In the genomic region with DNA sequence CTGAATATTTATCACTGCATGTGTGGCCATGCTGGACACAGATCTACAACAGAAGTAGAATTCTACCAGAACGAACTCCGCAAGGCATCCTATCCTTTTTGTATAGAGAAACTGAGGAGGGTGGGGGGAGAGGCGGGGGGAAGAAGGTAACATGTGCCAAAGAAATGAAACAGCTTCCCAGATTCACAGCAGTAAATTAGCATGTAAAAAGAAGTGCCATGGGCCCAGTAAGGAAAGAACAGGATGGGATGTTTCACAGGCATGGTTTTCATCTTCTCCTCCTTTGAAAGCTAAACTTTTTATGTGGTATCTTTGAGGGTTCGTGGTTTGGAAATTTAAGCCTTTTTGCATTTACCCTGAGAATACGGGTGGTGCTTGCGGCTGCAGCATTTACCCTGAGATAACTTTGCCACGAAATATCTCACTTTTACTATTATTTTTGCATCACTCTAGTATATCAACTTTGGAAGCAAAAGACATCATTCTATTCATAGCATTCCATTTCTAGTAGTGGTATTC, we compare ENCODE assay signal across 1 cellular context.
TF ChIP-seq lines count a peak whose summit lies in the region.

No MANE protein-coding gene starts in this region.

TF ChIP-seq in GM23338, 12 proteins besides CTCF, POLR2A, EP300 and RAD21 (continued from another document):
- TF ChIP-seq, protein P1, sequence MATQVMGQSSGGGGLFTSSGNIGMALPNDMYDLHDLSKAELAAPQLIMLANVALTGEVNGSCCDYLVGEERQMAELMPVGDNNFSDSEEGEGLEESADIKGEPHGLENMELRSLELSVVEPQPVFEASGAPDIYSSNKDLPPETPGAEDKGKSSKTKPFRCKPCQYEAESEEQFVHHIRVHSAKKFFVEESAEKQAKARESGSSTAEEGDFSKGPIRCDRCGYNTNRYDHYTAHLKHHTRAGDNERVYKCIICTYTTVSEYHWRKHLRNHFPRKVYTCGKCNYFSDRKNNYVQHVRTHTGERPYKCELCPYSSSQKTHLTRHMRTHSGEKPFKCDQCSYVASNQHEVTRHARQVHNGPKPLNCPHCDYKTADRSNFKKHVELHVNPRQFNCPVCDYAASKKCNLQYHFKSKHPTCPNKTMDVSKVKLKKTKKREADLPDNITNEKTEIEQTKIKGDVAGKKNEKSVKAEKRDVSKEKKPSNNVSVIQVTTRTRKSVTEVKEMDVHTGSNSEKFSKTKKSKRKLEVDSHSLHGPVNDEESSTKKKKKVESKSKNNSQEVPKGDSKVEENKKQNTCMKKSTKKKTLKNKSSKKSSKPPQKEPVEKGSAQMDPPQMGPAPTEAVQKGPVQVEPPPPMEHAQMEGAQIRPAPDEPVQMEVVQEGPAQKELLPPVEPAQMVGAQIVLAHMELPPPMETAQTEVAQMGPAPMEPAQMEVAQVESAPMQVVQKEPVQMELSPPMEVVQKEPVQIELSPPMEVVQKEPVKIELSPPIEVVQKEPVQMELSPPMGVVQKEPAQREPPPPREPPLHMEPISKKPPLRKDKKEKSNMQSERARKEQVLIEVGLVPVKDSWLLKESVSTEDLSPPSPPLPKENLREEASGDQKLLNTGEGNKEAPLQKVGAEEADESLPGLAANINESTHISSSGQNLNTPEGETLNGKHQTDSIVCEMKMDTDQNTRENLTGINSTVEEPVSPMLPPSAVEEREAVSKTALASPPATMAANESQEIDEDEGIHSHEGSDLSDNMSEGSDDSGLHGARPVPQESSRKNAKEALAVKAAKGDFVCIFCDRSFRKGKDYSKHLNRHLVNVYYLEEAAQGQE (IDR thresholded peaks at IDR 0.05; ENCODE audit: unreplicated experiment), result no peak
- no peak for TF ChIP-seq STAT1 (IDR thresholded peaks at IDR 0.05; ENCODE audit: unreplicated experiment)
- TF ChIP-seq EZH2phosphoT487 (IDR thresholded peaks at IDR 0.05; ENCODE audit: unreplicated experiment), result no peak
- TF ChIP-seq CREB1 (CRISPR knock-in tag; IDR thresholded peaks at IDR 0.05; ENCODE audit: low read depth), result no peak
- TF ChIP-seq, protein P2, sequence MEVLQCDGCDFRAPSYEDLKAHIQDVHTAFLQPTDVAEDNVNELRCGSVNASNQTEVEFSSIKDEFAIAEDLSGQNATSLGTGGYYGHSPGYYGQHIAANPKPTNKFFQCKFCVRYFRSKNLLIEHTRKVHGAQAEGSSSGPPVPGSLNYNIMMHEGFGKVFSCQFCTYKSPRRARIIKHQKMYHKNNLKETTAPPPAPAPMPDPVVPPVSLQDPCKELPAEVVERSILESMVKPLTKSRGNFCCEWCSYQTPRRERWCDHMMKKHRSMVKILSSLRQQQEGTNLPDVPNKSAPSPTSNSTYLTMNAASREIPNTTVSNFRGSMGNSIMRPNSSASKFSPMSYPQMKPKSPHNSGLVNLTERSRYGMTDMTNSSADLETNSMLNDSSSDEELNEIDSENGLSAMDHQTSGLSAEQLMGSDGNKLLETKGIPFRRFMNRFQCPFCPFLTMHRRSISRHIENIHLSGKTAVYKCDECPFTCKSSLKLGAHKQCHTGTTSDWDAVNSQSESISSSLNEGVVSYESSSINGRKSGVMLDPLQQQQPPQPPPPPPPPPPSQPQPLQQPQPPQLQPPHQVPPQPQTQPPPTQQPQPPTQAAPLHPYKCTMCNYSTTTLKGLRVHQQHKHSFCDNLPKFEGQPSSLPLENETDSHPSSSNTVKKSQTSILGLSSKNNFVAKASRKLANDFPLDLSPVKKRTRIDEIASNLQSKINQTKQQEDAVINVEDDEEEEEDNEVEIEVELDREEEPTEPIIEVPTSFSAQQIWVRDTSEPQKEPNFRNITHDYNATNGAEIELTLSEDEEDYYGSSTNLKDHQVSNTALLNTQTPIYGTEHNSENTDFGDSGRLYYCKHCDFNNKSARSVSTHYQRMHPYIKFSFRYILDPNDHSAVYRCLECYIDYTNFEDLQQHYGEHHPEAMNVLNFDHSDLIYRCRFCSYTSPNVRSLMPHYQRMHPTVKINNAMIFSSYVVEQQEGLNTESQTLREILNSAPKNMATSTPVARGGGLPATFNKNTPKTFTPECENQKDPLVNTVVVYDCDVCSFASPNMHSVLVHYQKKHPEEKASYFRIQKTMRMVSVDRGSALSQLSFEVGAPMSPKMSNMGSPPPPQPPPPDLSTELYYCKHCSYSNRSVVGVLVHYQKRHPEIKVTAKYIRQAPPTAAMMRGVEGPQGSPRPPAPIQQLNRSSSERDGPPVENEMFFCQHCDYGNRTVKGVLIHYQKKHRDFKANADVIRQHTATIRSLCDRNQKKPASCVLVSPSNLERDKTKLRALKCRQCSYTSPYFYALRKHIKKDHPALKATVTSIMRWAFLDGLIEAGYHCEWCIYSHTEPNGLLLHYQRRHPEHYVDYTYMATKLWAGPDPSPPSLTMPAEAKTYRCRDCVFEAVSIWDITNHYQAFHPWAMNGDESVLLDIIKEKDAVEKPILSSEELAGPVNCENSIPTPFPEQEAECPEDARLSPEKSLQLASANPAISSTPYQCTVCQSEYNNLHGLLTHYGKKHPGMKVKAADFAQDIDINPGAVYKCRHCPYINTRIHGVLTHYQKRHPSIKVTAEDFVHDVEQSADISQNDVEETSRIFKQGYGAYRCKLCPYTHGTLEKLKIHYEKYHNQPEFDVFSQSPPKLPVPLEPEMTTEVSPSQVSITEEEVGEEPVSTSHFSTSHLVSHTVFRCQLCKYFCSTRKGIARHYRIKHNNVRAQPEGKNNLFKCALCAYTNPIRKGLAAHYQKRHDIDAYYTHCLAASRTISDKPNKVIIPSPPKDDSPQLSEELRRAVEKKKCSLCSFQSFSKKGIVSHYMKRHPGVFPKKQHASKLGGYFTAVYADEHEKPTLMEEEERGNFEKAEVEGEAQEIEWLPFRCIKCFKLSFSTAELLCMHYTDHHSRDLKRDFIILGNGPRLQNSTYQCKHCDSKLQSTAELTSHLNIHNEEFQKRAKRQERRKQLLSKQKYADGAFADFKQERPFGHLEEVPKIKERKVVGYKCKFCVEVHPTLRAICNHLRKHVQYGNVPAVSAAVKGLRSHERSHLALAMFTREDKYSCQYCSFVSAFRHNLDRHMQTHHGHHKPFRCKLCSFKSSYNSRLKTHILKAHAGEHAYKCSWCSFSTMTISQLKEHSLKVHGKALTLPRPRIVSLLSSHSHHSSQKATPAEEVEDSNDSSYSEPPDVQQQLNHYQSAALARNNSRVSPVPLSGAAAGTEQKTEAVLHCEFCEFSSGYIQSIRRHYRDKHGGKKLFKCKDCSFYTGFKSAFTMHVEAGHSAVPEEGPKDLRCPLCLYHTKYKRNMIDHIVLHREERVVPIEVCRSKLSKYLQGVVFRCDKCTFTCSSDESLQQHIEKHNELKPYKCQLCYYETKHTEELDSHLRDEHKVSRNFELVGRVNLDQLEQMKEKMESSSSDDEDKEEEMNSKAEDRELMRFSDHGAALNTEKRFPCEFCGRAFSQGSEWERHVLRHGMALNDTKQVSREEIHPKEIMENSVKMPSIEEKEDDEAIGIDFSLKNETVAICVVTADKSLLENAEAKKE (CRISPR knock-in tag; IDR thresholded peaks at IDR 0.05), result no peak
